ENCODE assay signal across 11 cellular contexts in genomic region chr6:81996414-81996813, GRCh38.
A peak's percentile ranks its signal among the peaks of the same experiment; 100 is the strongest.
DNase-seq lines count a peak whose midpoint lies in the region; ATAC-seq and TF ChIP-seq lines count a peak whose summit lies in the region.
"Had no signal": no experiment of that assay in that cellular context is flagged by ENCODE, and none has a peak within 500 bp of the region (broad histone marks: within the 10 kb centered on the region; RNA-seq: fewer than 3 reads in every experiment).

No MANE protein-coding gene starts in this region.

- H3K27ac Mint-ChIP-seq in T-helper 17 cell, result no peak overlapping the region

- no peak overlapping the region for H3K4me3 Mint-ChIP-seq in T-helper 17 cell

- in situ Hi-C loops in GM13976 (cut with MboI; ENCODE audit: low sequenced_read_pairs, unreplicated experiment), result no loop called here

- TF ChIP-seq CTCF in choroid plexus epithelial cell (conservative IDR thresholded peaks at IDR 0.05; ENCODE audit: low read depth, low read length) (no peak), GM13976 (IDR thresholded peaks at IDR 0.05; ENCODE audit: borderline replicate concordance, control extremely low read depth, extremely low read depth, insufficient read depth, missing control alignments) (no peak)

- peak; percentile 60 for ATAC-seq in GM19455 (IDR thresholded peaks at IDR 0.05; ENCODE audit: unreplicated experiment)
- ATAC-seq in HG03442 (IDR thresholded peaks at IDR 0.05; ENCODE audit: unreplicated experiment), result peak; percentile 74
- ATAC-seq in GM18511 (IDR thresholded peaks at IDR 0.05; ENCODE audit: unreplicated experiment), result no peak
- no peak for ATAC-seq in T-helper 17 cell

- H3K36me3 Mint-ChIP-seq in T-helper 17 cell (ENCODE audit: low read depth), result peaks cover 3% of the 10 kb centered on the region

- H3K27me3 Mint-ChIP-seq in T-helper 17 cell, result no peaks in the 10 kb centered on the region

- no peaks in the 10 kb centered on the region for H3K4me1 Mint-ChIP-seq in T-helper 17 cell

- H3K4me3 ChIP-seq in choroid plexus epithelial cell (ENCODE audit: low read depth, low read length), result no peak overlapping the region
- H3K4me3 ChIP-seq: left ventricle myocardium inferior had no signal

- DNase-seq in A172 (ENCODE audit: low spot score) (peak; percentile 43), choroid plexus epithelial cell (ENCODE audit: low read depth) (peak; percentile 86), T-helper 17 cell (no peak), GF-D8 (lab: John Stamatoyannopoulos, UW) (no peak), GM13976 (ENCODE audit: low spot score) (no peak)
- DNase-seq: dermis blood vessel endothelial cell, left ventricle myocardium inferior, RPMI8226 had no signal

- H3K9me3 ChIP-seq in T-helper 17 cell (ENCODE audit: control insufficient read depth, low read length, poor library complexity, severe bottlenecking), result no peaks in the 10 kb centered on the region
- H3K9me3 ChIP-seq: left ventricle myocardium inferior had no signal

Comparison
In these comparisons a context has a peak if more than half of its experiments do, and no peak if none do; other contexts are left out.
1. DNase-seq: peak in A172 (single experiment) and choroid plexus epithelial cell (single experiment); none in T-helper 17 cell (0 of 3), GF-D8 (single experiment) and GM13976 (single experiment).
2. ATAC-seq: peak in GM19455 (single experiment) and HG03442 (single experiment); none in GM18511 (single experiment) and T-helper 17 cell (single experiment).